14 cellular contexts compared by ENCODE assay signal in the genomic region with DNA sequence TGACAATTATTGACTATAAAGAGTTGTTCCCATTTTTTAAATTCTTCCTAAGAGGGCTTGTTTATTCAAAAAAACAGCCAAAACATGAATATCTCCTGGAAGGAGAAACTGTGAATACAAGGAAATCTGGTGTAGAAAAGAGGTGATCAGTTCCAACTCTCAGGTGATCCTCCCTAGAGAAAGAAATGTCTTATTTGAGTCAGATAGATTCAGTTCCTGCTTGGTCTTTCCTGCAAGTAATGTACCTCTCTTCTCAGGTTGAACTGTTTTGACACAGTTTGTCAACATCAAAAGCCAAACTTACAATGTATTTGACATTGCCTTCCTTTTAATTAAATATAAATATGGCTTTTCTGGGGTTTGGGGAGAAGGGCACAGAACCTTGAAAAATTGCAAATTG.
DNase-seq lines count a peak whose midpoint lies in the region; ATAC-seq and TF ChIP-seq lines count a peak whose summit lies in the region.
"Had no signal": no experiment of that assay in that cellular context is flagged by ENCODE, and none has a peak within 500 bp of the region (broad histone marks: within the 10 kb centered on the region; RNA-seq: fewer than 3 reads in every experiment).

No MANE protein-coding gene starts in this region.

- no peak for TF ChIP-seq CTCF in adrenal gland (IDR thresholded peaks at IDR 0.05)

- H3K27me3 ChIP-seq in adrenal gland, result no peaks in the 10 kb centered on the region
- H3K27me3 ChIP-seq in naive thymus-derived CD4-positive, alpha-beta T cell (ENCODE audit: control insufficient read depth in 2 of 2, insufficient read depth in 2 of 2, low read length in 2 of 2), result no peaks in the 10 kb centered on the region
- H3K27me3 ChIP-seq: pancreas, thyroid gland had no signal

- ATAC-seq in GM18907 (IDR thresholded peaks at IDR 0.05; ENCODE audit: unreplicated experiment) (peak; percentile 73), GM21619 (IDR thresholded peaks at IDR 0.05; ENCODE audit: unreplicated experiment) (peak; percentile 68), HG03066 (IDR thresholded peaks at IDR 0.05; ENCODE audit: low read depth, unreplicated experiment) (peak; percentile 70)
- ATAC-seq in stimulated activated memory B cell treated with anti-CD40 and anti-IgM and Interleukin-4, amounts not matched to agents 10 μg/mL and 1 μg/mL and 100 μg/mL, for 72 hours, result peak; percentile 62
- ATAC-seq in naive thymus-derived CD4-positive, alpha-beta T cell, result no peak
- ATAC-seq: Panc1, pancreas had no signal

- no peaks in the 10 kb centered on the region for H3K4me1 ChIP-seq in adrenal gland (replicated peaks in 1 of 2)
- no peaks in the 10 kb centered on the region for H3K4me1 ChIP-seq in naive thymus-derived CD4-positive, alpha-beta T cell (ENCODE audit: control insufficient read depth in 2 of 2, insufficient read depth in 2 of 2, low read length in 2 of 2)
- H3K4me1 ChIP-seq: pancreas, thyroid gland had no signal

- H3K4me1 Mint-ChIP-seq in stimulated activated memory B cell treated with anti-CD40 and anti-IgM and Interleukin-4, amounts not matched to agents 10 μg/mL and 1 μg/mL and 100 μg/mL, for 72 hours, result peaks cover 36% of the 10 kb centered on the region
- H3K4me1 Mint-ChIP-seq in naive thymus-derived CD4-positive, alpha-beta T cell, result peaks cover 0 to 10% (median 8%) of the 10 kb centered on the region in 7 donors
- H3K4me1 Mint-ChIP-seq in T-helper 2 cell treated with Interferon-gamma antibody and Interleukin-4, amounts not matched to agents 5 μg/mL and 100 μg/mL, for 36 hours (ENCODE audit: low read depth), result peaks cover 3% of the 10 kb centered on the region

- H3K4me3 Mint-ChIP-seq in stimulated activated memory B cell treated with anti-CD40 and anti-IgM and Interleukin-4, amounts not matched to agents 10 μg/mL and 1 μg/mL and 100 μg/mL, for 72 hours, result no peak overlapping the region
- H3K4me3 Mint-ChIP-seq in naive thymus-derived CD4-positive, alpha-beta T cell, result no peak overlapping the region
- H3K4me3 Mint-ChIP-seq in T-helper 2 cell treated with Interferon-gamma antibody and Interleukin-4, amounts not matched to agents 5 μg/mL and 100 μg/mL, for 36 hours, result no peak overlapping the region

- POLR2A ChIA-PET in naive thymus-derived CD4-positive, alpha-beta T cell (lab: Charles Lee), result no interaction called here

- H3K27ac Mint-ChIP-seq in stimulated activated memory B cell treated with anti-CD40 and anti-IgM and Interleukin-4, amounts not matched to agents 10 μg/mL and 1 μg/mL and 100 μg/mL, for 72 hours, result no peak overlapping the region
- H3K27ac Mint-ChIP-seq in naive thymus-derived CD4-positive, alpha-beta T cell, result no peak overlapping the region
- H3K27ac Mint-ChIP-seq in T-helper 2 cell treated with Interferon-gamma antibody and Interleukin-4, amounts not matched to agents 5 μg/mL and 100 μg/mL, for 36 hours, result no peak overlapping the region

- intact Hi-C loops in adrenal gland (cut with DNase I), result no loop called here
- intact Hi-C loops in naive thymus-derived CD4-positive, alpha-beta T cell (cut with micrococcal nuclease), result no loop called here

- no peaks in the 10 kb centered on the region for H3K9me3 ChIP-seq in adrenal gland (replicated peaks in 1 of 3)
- H3K9me3 ChIP-seq in naive thymus-derived CD4-positive, alpha-beta T cell (ENCODE audit: control insufficient read depth in 2 of 3, low read length in 3 of 3), result no peaks in the 10 kb centered on the region
- H3K9me3 ChIP-seq: pancreas, thyroid gland had no signal

- no peak for DNase-seq in adrenal gland
- DNase-seq in naive thymus-derived CD4-positive, alpha-beta T cell, result no peak
- no peak for DNase-seq in T-helper 2 cell treated with Interferon-gamma antibody and Interleukin-4, amounts not matched to agents 5 μg/mL and 100 μg/mL, for 36 hours (ENCODE audit: low spot score)
- DNase-seq: activated CD4-positive, alpha-beta T cell treated with anti-CD3 and anti-CD28 coated beads, Interleukin-2, amount 50 U/mL, for 4 hours; activated effector memory CD4-positive, alpha-beta T cell treated with Interleukin-2 at 50 U/mL for 16 hours; GDM1; pancreas; T-helper 2 cell; thyroid gland had no signal

- H3K27ac ChIP-seq in adrenal gland, result no peak overlapping the region
- no peak overlapping the region for H3K27ac ChIP-seq in naive thymus-derived CD4-positive, alpha-beta T cell (ENCODE audit: low read depth, low read length)
- H3K27ac ChIP-seq: pancreas, thyroid gland had no signal

- no peak for TF ChIP-seq POLR2A in adrenal gland (IDR thresholded peaks at IDR 0.05)

- CTCF ChIA-PET in naive thymus-derived CD4-positive, alpha-beta T cell (lab: Charles Lee), result no interaction called here

- no peaks in the 10 kb centered on the region for H3K9me3 Mint-ChIP-seq in stimulated activated memory B cell treated with anti-CD40 and anti-IgM and Interleukin-4, amounts not matched to agents 10 μg/mL and 1 μg/mL and 100 μg/mL, for 72 hours
- peaks cover 0 to 3% (median 0%) of the 10 kb centered on the region in 11 donors for H3K9me3 Mint-ChIP-seq in naive thymus-derived CD4-positive, alpha-beta T cell
- no peaks in the 10 kb centered on the region for H3K9me3 Mint-ChIP-seq in T-helper 2 cell treated with Interferon-gamma antibody and Interleukin-4, amounts not matched to agents 5 μg/mL and 100 μg/mL, for 36 hours

- H3K36me3 ChIP-seq in adrenal gland (replicated peaks in 1 of 2), result no peaks in the 10 kb centered on the region
- peaks cover 0 to 5% (median 0%) of the 10 kb centered on the region in 3 experiments for H3K36me3 ChIP-seq in naive thymus-derived CD4-positive, alpha-beta T cell (ENCODE audit: control insufficient read depth in 2 of 3, insufficient read depth in 3 of 3, low read length in 3 of 3)
- H3K36me3 ChIP-seq: pancreas, thyroid gland had no signal

- peaks cover 24% of the 10 kb centered on the region for H3K36me3 Mint-ChIP-seq in stimulated activated memory B cell treated with anti-CD40 and anti-IgM and Interleukin-4, amounts not matched to agents 10 μg/mL and 1 μg/mL and 100 μg/mL, for 72 hours
- H3K36me3 Mint-ChIP-seq in naive thymus-derived CD4-positive, alpha-beta T cell, result peaks cover 4 to 64% (median 37%) of the 10 kb centered on the region in 5 donors
- peaks cover 36% of the 10 kb centered on the region for H3K36me3 Mint-ChIP-seq in T-helper 2 cell treated with Interferon-gamma antibody and Interleukin-4, amounts not matched to agents 5 μg/mL and 100 μg/mL, for 36 hours (ENCODE audit: low read depth)

- H3K27me3 Mint-ChIP-seq in stimulated activated memory B cell treated with anti-CD40 and anti-IgM and Interleukin-4, amounts not matched to agents 10 μg/mL and 1 μg/mL and 100 μg/mL, for 72 hours, result no peaks in the 10 kb centered on the region
- H3K27me3 Mint-ChIP-seq in naive thymus-derived CD4-positive, alpha-beta T cell, result no peaks in the 10 kb centered on the region
- H3K27me3 Mint-ChIP-seq in T-helper 2 cell treated with Interferon-gamma antibody and Interleukin-4, amounts not matched to agents 5 μg/mL and 100 μg/mL, for 36 hours (ENCODE audit: low read depth), result no peaks in the 10 kb centered on the region

- no peak overlapping the region for H3K4me3 ChIP-seq in adrenal gland
- H3K4me3 ChIP-seq in naive thymus-derived CD4-positive, alpha-beta T cell (ENCODE audit: low read length), result no peak overlapping the region
- H3K4me3 ChIP-seq: pancreas, thyroid gland had no signal
